35 cellular contexts compared by ENCODE assay signal in genomic region chr14:94282991-94283723, GRCh38. TPM values are rescaled to one million over a fixed set of nuclear protein-coding genes. Genes with fewer than 3 reads are reported as not detected.
"Had no signal": no experiment of that assay in that cellular context is flagged by ENCODE, and none has a peak within 500 bp of the region (broad histone marks: within the 10 kb centered on the region; RNA-seq: fewer than 3 reads in every experiment).

No MANE protein-coding gene starts in this region.

- DNase-seq: activated CD4-positive, alpha-beta T cell treated with anti-CD3 and anti-CD28 coated beads, Interleukin-2, amount 10 ng/mL, durations not matched to agents 7 days and 5 days; activated CD4-positive, CD25-positive, alpha-beta regulatory T cell treated with anti-CD3 and anti-CD28 coated beads, Interleukin-2, amount 50 U/mL, for 72 hours; activated CD8-positive, alpha-beta memory T cell treated with anti-CD3 and anti-CD28 coated beads, Interleukin-2, amount 10 ng/mL, durations not matched to agents 7 days and 5 days; activated CD8-positive, alpha-beta T cell treated with anti-CD3 and anti-CD28 coated beads for 36 hours; activated effector memory CD4-positive, alpha-beta T cell treated with anti-CD3 and anti-CD28 coated beads, Interleukin-2, amount 50 U/mL, for 16 hours; activated naive CD4-positive, alpha-beta T cell treated with anti-CD3 and anti-CD28 coated beads, Interleukin-2, amount 50 U/mL, for 16 hours; activated naive CD8-positive, alpha-beta T cell treated with anti-CD3 and anti-CD28 coated beads, Interleukin-2, amount 50 U/mL, for 24 hours; activated T-cell treated with anti-CD3 and anti-CD28 coated beads for 4 hours; brain microvascular endothelial cell; central memory CD4-positive, alpha-beta T cell; foreskin fibroblast; glutamatergic neuron; immature natural killer cell; kidney glomerular epithelial cell; left lung; naive B cell; retina; stimulated activated CD4-positive, alpha-beta T cell treated with anti-CD3 and anti-CD28 coated beads, Interleukin-1b, Interleukin-23, amount 100 ng/mL, for 48 hours; substantia nigra; T-cell; uterus; WERI-Rb-1 had no signal

- H3K36me3 ChIP-seq: ascending aorta, brain microvascular endothelial cell, esophagus muscularis mucosa, left lung, neural progenitor cell, tibial nerve, uterus had no signal

- H3K4me3 ChIP-seq: ascending aorta, esophagus muscularis mucosa, hepatocyte, left lung, lung, neural progenitor cell, tibial nerve, uterus had no signal

- H3K4me3 Mint-ChIP-seq: activated CD4-positive, alpha-beta T cell treated with anti-CD3 and anti-CD28 coated beads, Interleukin-2, amount 10 ng/mL, durations not matched to agents 7 days and 5 days; activated CD8-positive, alpha-beta memory T cell treated with anti-CD3 and anti-CD28 coated beads, Interleukin-2, amount 10 ng/mL, durations not matched to agents 7 days and 5 days; activated CD8-positive, alpha-beta T cell treated with anti-CD3 and anti-CD28 coated beads for 36 hours; activated naive CD8-positive, alpha-beta T cell treated with anti-CD3 and anti-CD28 coated beads, Interleukin-2, amount 50 U/mL, for 24 hours; immature natural killer cell; naive B cell; neural progenitor cell; stimulated activated naive CD8-positive, alpha-beta T cell treated with anti-CD3 and anti-CD28 coated beads, Interleukin-15, Interleukin-2, amounts not matched to agents 100 ng/mL and 50 ng/mL, for 24 hours; T-cell; T-helper 2 cell treated with Interferon-gamma antibody and Interleukin-4, amounts not matched to agents 5 μg/mL and 100 μg/mL, for 36 hours had no signal

- H3K27me3 Mint-ChIP-seq: activated CD4-positive, alpha-beta T cell treated with anti-CD3 and anti-CD28 coated beads, Interleukin-2, amount 10 ng/mL, durations not matched to agents 7 days and 5 days; activated CD8-positive, alpha-beta memory T cell treated with anti-CD3 and anti-CD28 coated beads, Interleukin-2, amount 10 ng/mL, durations not matched to agents 7 days and 5 days; progenitor cell of endocrine pancreas had no signal

- ATAC-seq: activated CD8-positive, alpha-beta memory T cell treated with anti-CD3 and anti-CD28 coated beads, Interleukin-2, amount 10 ng/mL, durations not matched to agents 7 days and 5 days; activated CD8-positive, alpha-beta T cell treated with anti-CD3 and anti-CD28 coated beads for 36 hours; activated naive CD8-positive, alpha-beta T cell treated with anti-CD3 and anti-CD28 coated beads, Interleukin-2, amount 50 U/mL, for 24 hours; left lung; T-cell had no signal

- H3K27me3 ChIP-seq: ascending aorta, brain microvascular endothelial cell, esophagus muscularis mucosa, hepatocyte, left lung, neural progenitor cell, tibial nerve, uterus had no signal

- H3K9me3 ChIP-seq: ascending aorta, esophagus muscularis mucosa, left lung, tibial nerve, uterus had no signal

- H3K9me3 Mint-ChIP-seq: activated CD8-positive, alpha-beta T cell treated with anti-CD3 and anti-CD28 coated beads for 36 hours; activated naive CD8-positive, alpha-beta T cell treated with anti-CD3 and anti-CD28 coated beads, Interleukin-2, amount 50 U/mL, for 24 hours; neural progenitor cell; T-cell; T-helper 2 cell treated with Interferon-gamma antibody and Interleukin-4, amounts not matched to agents 5 μg/mL and 100 μg/mL, for 36 hours had no signal

- H3K4me2 ChIP-seq: hepatocyte, neural progenitor cell had no signal

- H3K4me1 Mint-ChIP-seq: activated naive CD8-positive, alpha-beta T cell treated with anti-CD3 and anti-CD28 coated beads, Interleukin-2, amount 50 U/mL, for 24 hours; immature natural killer cell; naive B cell; T-cell had no signal

- H3K27ac Mint-ChIP-seq: activated CD4-positive, alpha-beta T cell treated with anti-CD3 and anti-CD28 coated beads, Interleukin-2, amount 10 ng/mL, durations not matched to agents 7 days and 5 days; activated CD8-positive, alpha-beta memory T cell treated with anti-CD3 and anti-CD28 coated beads, Interleukin-2, amount 10 ng/mL, durations not matched to agents 7 days and 5 days; activated CD8-positive, alpha-beta T cell treated with anti-CD3 and anti-CD28 coated beads for 36 hours; activated naive CD8-positive, alpha-beta T cell treated with anti-CD3 and anti-CD28 coated beads, Interleukin-2, amount 50 U/mL, for 24 hours; immature natural killer cell; naive B cell; progenitor cell of endocrine pancreas; stimulated activated naive CD8-positive, alpha-beta T cell treated with anti-CD3 and anti-CD28 coated beads, Interleukin-15, Interleukin-2, amounts not matched to agents 100 ng/mL and 50 ng/mL, for 24 hours; T-cell; T-helper 2 cell treated with Interferon-gamma antibody and Interleukin-4, amounts not matched to agents 5 μg/mL and 100 μg/mL, for 36 hours had no signal

- H3K27ac ChIP-seq: ascending aorta, brain microvascular endothelial cell, esophagus muscularis mucosa, hepatocyte, left lung, neural progenitor cell, uterus, WERI-Rb-1 had no signal

- H3K4me1 ChIP-seq: ascending aorta, esophagus muscularis mucosa, left lung, tibial nerve, uterus had no signal

- H2AFZ ChIP-seq: hepatocyte, neural progenitor cell had no signal

- H3K79me2 ChIP-seq: hepatocyte had no signal

- H3K9ac ChIP-seq: neural progenitor cell had no signal

- FAIRE-seq: colon had no signal

- H3K36me3 Mint-ChIP-seq: activated CD8-positive, alpha-beta memory T cell treated with anti-CD3 and anti-CD28 coated beads, Interleukin-2, amount 10 ng/mL, durations not matched to agents 7 days and 5 days; immature natural killer cell; naive B cell; neural progenitor cell; T-cell had no signal

RNA-seq across cellular contexts. Expression of gene SERPINA10, which starts 9.9 kb away (rescaled TPM):
- total RNA-seq: activated CD4-positive, alpha-beta T cell treated with anti-CD3 and anti-CD28 coated beads, Interleukin-2, amount 10 ng/mL, durations not matched to agents 7 days and 5 days; activated CD8-positive, alpha-beta memory T cell treated with anti-CD3 and anti-CD28 coated beads, Interleukin-2, amount 10 ng/mL, durations not matched to agents 7 days and 5 days; activated CD8-positive, alpha-beta T cell treated with anti-CD3 and anti-CD28 coated beads for 36 hours; ascending aorta; esophagus muscularis mucosa; left lung; mesenteric fat pad; osteocyte; skeletal muscle tissue; tibial nerve; uterus had no signal
- polyA plus RNA-seq: immature natural killer cell, lung had no signal

RNA-seq across cellular contexts. Expression of gene SERPINA6, which starts 40.0 kb away (rescaled TPM):
- total RNA-seq: activated CD4-positive, alpha-beta T cell treated with anti-CD3 and anti-CD28 coated beads, Interleukin-2, amount 10 ng/mL, durations not matched to agents 7 days and 5 days; activated CD8-positive, alpha-beta memory T cell treated with anti-CD3 and anti-CD28 coated beads, Interleukin-2, amount 10 ng/mL, durations not matched to agents 7 days and 5 days; activated CD8-positive, alpha-beta T cell treated with anti-CD3 and anti-CD28 coated beads for 36 hours; ascending aorta; esophagus muscularis mucosa; left lung; mesenteric fat pad; osteocyte; skeletal muscle tissue; T-cell had no signal
- polyA plus RNA-seq: immature natural killer cell had no signal
